ENCODE assay signal across 20 cellular contexts in genomic region chr17:42502091-42502490, GRCh38.
"Had no signal": no experiment of that assay in that cellular context is flagged by ENCODE, and none has a peak within 500 bp of the region (broad histone marks: within the 10 kb centered on the region; RNA-seq: fewer than 3 reads in every experiment).

No MANE protein-coding gene starts in this region.

- DNase-seq: KBM-7, NCI-H1092, NCI-H1105 treated with DMSO at 0.1 percent for 48 hours, NCI-H1417 treated with DMSO at 0.1 percent for 48 hours, NCI-H146, NCI-H1694 treated with DMSO at 0.1 percent for 48 hours, NCI-H1930, NCI-H2081, NCI-H2107, NCI-H226, NCI-H446, NCI-H510A, NCI-H524 treated with DMSO at 0.1 percent for 48 hours, NCI-H69, NCI-H774, OCI-M1, SIG-M5 had no signal

- H3K4me3 ChIP-seq: SJSA1, SK-N-MC had no signal

- H3K27ac ChIP-seq: SJSA1, SK-N-MC had no signal

- H3K9me3 ChIP-seq: SJSA1 had no signal

- H3K27me3 ChIP-seq: SJSA1 had no signal

- H3K4me1 ChIP-seq: SJSA1 had no signal

- ATAC-seq: Right ventricle myocardium inferior had no signal
